ENCODE assay signal across 26 cellular contexts in the genomic region with DNA sequence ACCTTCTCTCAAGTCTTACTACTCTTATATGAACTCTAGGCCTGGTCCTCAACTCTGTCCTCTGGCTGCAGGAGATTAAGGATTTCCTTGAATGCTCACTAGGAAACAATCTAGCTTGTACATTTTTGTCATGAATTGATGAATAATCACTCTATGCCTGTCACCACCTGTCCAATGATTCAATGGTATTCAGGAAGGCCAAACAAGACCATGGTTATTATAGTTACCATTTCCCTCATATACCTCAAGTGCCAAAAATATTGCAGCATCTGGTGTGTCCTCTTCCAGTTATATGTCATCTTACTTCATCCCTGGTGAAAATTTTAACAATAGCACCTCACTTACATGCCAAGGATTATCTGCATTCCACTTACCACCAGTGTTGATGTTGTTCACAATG.
A peak's percentile ranks its signal among the peaks of the same experiment; 100 is the strongest.
DNase-seq lines count a peak whose midpoint lies in the region; ATAC-seq and TF ChIP-seq lines count a peak whose summit lies in the region.
"Had no signal": no experiment of that assay in that cellular context is flagged by ENCODE, and none has a peak within 500 bp of the region (broad histone marks: within the 10 kb centered on the region; RNA-seq: fewer than 3 reads in every experiment).

No MANE protein-coding gene starts in this region.

- TF ChIP-seq CTCF in fibroblast of the aortic adventitia (IDR thresholded peaks at IDR 0.05; ENCODE audit: insufficient read depth, low read length), result no peak

- no peak for ATAC-seq in effector memory CD8-positive, alpha-beta T cell (replicated peaks)
- ATAC-seq in GM21515 (IDR thresholded peaks at IDR 0.05; ENCODE audit: unreplicated experiment) (no peak), GM21447 (IDR thresholded peaks at IDR 0.05; ENCODE audit: unreplicated experiment) (no peak)
- ATAC-seq: A549; CD8-positive, alpha-beta T cell; GM12878; HCT116; HepG2; PC-3 had no signal

- H3K4me1 Mint-ChIP-seq in dendritic cell treated with granulocyte-macrophage colony-stimulating factor and Interleukin-4, amounts not matched to agents 40 ng/mL and 50 ng/mL, for 4 days (ENCODE audit: low read depth), result peaks cover 20% of the 10 kb centered on the region
- no peaks in the 10 kb centered on the region for H3K4me1 Mint-ChIP-seq in effector memory CD8-positive, alpha-beta T cell (ENCODE audit: low read depth in 2 of 2)

- H3K27ac Mint-ChIP-seq in dendritic cell treated with granulocyte-macrophage colony-stimulating factor and Interleukin-4, amounts not matched to agents 40 ng/mL and 50 ng/mL, for 4 days, result peak overlapping the region; percentile 74
- H3K27ac Mint-ChIP-seq in effector memory CD8-positive, alpha-beta T cell, result no peak overlapping the region
- H3K27ac Mint-ChIP-seq: CD8-positive, alpha-beta T cell had no signal

- no peak overlapping the region for H3K4me3 Mint-ChIP-seq in dendritic cell treated with granulocyte-macrophage colony-stimulating factor and Interleukin-4, amounts not matched to agents 40 ng/mL and 50 ng/mL, for 4 days
- H3K4me3 Mint-ChIP-seq in effector memory CD8-positive, alpha-beta T cell, result no peak overlapping the region
- H3K4me3 Mint-ChIP-seq: CD8-positive, alpha-beta T cell had no signal

- H3K36me3 Mint-ChIP-seq in dendritic cell treated with granulocyte-macrophage colony-stimulating factor and Interleukin-4, amounts not matched to agents 40 ng/mL and 50 ng/mL, for 4 days (ENCODE audit: low read depth), result no peaks in the 10 kb centered on the region
- H3K36me3 Mint-ChIP-seq in effector memory CD8-positive, alpha-beta T cell (ENCODE audit: insufficient read depth), result no peaks in the 10 kb centered on the region
- H3K36me3 Mint-ChIP-seq: CD8-positive, alpha-beta T cell had no signal

- peaks cover 42% of the 10 kb centered on the region for H3K9me3 Mint-ChIP-seq in dendritic cell treated with granulocyte-macrophage colony-stimulating factor and Interleukin-4, amounts not matched to agents 40 ng/mL and 50 ng/mL, for 4 days
- no peaks in the 10 kb centered on the region for H3K9me3 Mint-ChIP-seq in effector memory CD8-positive, alpha-beta T cell

- DNase-seq in LHCN-M2 (ENCODE audit: low read depth) (peak; percentile 63), fibroblast of the aortic adventitia (ENCODE audit: low read depth) (peak; percentile 48), NCI-H1048 (lab: John Stamatoyannopoulos, UW) (no peak)
- DNase-seq in effector memory CD8-positive, alpha-beta T cell, result no peak
- DNase-seq: CD8-positive, alpha-beta T cell; DMS 273 treated with DMSO at 0.1 percent for 48 hours; DMS79; EL; GDM1; Karpas-422; MV-4-11; NCI-H2029; NCI-H446 treated with DMSO at 0.1 percent for 48 hours; NCI-H526; NCI-H82; NK-92 treated with Interleukin-12 subunit alpha and Interleukin-12 subunit beta, amount 100 ng/mL, for 24 hours; PC-3; Right ventricle myocardium superior had no signal

- no peak overlapping the region for H3K4me3 ChIP-seq in fibroblast of the aortic adventitia (ENCODE audit: low read depth, low read length)
- H3K4me3 ChIP-seq: A549, GM12878, SJSA1 had no signal

- intact Hi-C loops in dendritic cell treated with granulocyte-macrophage colony-stimulating factor and Interleukin-4, amounts not matched to agents 40 ng/mL and 50 ng/mL, for 4 days (cut with micrococcal nuclease), result no loop called here

- peaks cover 2% of the 10 kb centered on the region for H3K27me3 Mint-ChIP-seq in dendritic cell treated with granulocyte-macrophage colony-stimulating factor and Interleukin-4, amounts not matched to agents 40 ng/mL and 50 ng/mL, for 4 days
- H3K27me3 Mint-ChIP-seq in effector memory CD8-positive, alpha-beta T cell, result peaks cover 0 to 20% of the 10 kb centered on the region in 2 donors

Comparison
In these comparisons a context has a peak if more than half of its experiments do, and no peak if none do; other contexts are left out.
1. DNase-seq: peak in LHCN-M2 (single experiment) and fibroblast of the aortic adventitia (single experiment); none in effector memory CD8-positive, alpha-beta T cell (0 of 3) and NCI-H1048 (single experiment).